ENCODE assay signal across 20 cellular contexts in the genomic region with DNA sequence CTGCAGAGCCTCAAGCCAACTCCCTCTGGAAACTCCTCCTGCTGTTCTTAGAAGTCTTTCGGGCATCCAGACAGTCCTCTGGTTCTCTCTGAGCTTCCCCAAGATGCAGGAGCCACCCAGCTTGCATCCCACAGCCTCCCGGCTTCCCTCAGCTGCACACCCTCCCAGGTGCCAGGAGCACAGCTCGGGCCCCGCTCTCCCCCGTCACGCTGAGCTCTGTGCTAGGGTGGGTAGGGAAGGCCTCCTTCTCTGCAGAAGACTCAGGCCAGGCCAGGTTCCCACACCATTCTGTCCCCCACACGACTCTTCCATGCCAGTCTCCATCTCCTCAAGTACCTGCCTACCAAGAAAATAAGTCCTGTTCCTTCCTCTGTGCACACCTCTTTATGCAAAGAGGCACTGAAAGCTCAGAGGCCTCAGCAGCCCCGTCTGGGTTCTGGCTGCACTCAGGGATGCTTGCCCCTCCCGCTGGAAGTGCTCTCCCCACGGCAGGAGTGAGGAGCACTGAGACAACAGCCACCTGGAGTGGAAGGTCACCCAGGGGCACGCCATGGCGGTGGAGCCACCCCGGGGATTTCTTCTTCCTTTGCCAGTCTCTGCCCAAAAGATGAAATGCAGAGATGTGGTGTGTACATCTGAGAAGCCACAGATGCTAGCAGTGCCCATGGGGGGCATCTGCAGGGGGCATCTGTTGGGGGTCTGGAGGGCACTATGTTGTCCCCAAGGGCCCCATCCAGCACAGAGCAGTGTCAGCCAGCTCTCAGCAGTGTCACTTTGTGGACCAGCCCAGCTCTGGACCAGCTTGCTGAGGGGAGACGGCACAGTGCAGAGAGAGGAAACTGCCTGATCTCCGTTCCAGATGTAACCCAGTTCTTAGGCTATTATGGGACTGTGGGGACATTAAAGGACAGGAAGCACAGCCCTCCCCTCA.
A peak's percentile ranks its signal among the peaks of the same experiment; 100 is the strongest.
DNase-seq lines count a peak whose midpoint lies in the region; ATAC-seq, FAIRE-seq and TF ChIP-seq lines count a peak whose summit lies in the region.
"Had no signal": no experiment of that assay in that cellular context is flagged by ENCODE, and none has a peak within 500 bp of the region (broad histone marks: within the 10 kb centered on the region; RNA-seq: fewer than 3 reads in every experiment).

No MANE protein-coding gene starts in this region.

- no peak overlapping the region for H3K27ac Mint-ChIP-seq in glutamatergic neuron (ENCODE audit: unreplicated experiment)
- H3K27ac Mint-ChIP-seq: H9 had no signal

- peak overlapping the region; percentile 62 for H3K23ac ChIP-seq in neuronal stem cell (ENCODE audit: low read depth, low read length, poor library complexity)

- no peaks in the 10 kb centered on the region for H3K79me1 ChIP-seq in neuronal stem cell (ENCODE audit: low read depth, low read length)

- H3K36me3 ChIP-seq in neuronal stem cell (replicated peaks in 1 of 2; ENCODE audit: control insufficient read depth in 2 of 2, insufficient read depth in 2 of 2, low read length in 2 of 2) (no peaks in the 10 kb centered on the region), vagina (no peaks in the 10 kb centered on the region)

- H2BK120ac ChIP-seq in neuronal stem cell (ENCODE audit: low read depth, low read length): peak overlapping the region; percentile 88

- H4K91ac ChIP-seq in neuronal stem cell (ENCODE audit: low read depth, low read length, poor library complexity): peak overlapping the region; percentile 88

- WGBS in neuronal stem cell (ENCODE audit: extremely low coverage in 2 of 2, insufficient read length in 2 of 2, insufficient replicate concordance in 1 of 2), 2 donors: no CpG with 5 or more reads among the region's 15 CpGs

- peak overlapping the region; percentile 95 for H2BK15ac ChIP-seq in neuronal stem cell (ENCODE audit: low read length)

- peak overlapping the region; percentile 98 for H3K14ac ChIP-seq in neuronal stem cell (ENCODE audit: low read length)

- peaks cover 0 to 17% of the 10 kb centered on the region in 2 donors for H3K4me1 ChIP-seq in neuronal stem cell (ENCODE audit: control insufficient read depth in 2 of 2, insufficient read depth in 1 of 2, low read depth in 1 of 2, low read length in 2 of 2)
- H3K4me1 ChIP-seq in vagina: no peaks in the 10 kb centered on the region

- H3K9me3 Mint-ChIP-seq in glutamatergic neuron (ENCODE audit: unreplicated experiment): peaks cover 13% of the 10 kb centered on the region

- H3K4me3 Mint-ChIP-seq in glutamatergic neuron (ENCODE audit: unreplicated experiment): peak overlapping the region; percentile 20
- H3K4me3 Mint-ChIP-seq: H9 had no signal

- no peak overlapping the region for H2AFZ ChIP-seq in neuronal stem cell (ENCODE audit: low read length)

- TF ChIP-seq CTCF in glutamatergic neuron (IDR thresholded peaks at IDR 0.05; ENCODE audit: partially characterized antibody, unreplicated experiment) (no peak), vagina (IDR thresholded peaks at IDR 0.05) (no peak)

- DNase-seq in left ventricle myocardium superior: no peak
- no peak for DNase-seq in Right ventricle myocardium superior
- no peak for DNase-seq in glutamatergic neuron
- no peak for DNase-seq in neuronal stem cell (ENCODE audit: low spot score)
- no peak for DNase-seq in KG1 (lab: John Stamatoyannopoulos, UW)
- no peak for DNase-seq in vagina (ENCODE audit: extremely low spot score in 2 of 2)
- DNase-seq in frontal cortex (ENCODE audit: low spot score in 2 of 2): no peak
- DNase-seq: C1 segment of cervical spinal cord; DND-41; H9; Kasumi-1; MM.1S; NCI-H1092 treated with DMSO at 0.1 percent for 48 hours; NCI-H1694 treated with DMSO at 0.1 percent for 48 hours; NK-92 treated with Interleukin-12 subunit alpha and Interleukin-12 subunit beta, amount 100 ng/mL, for 24 hours; RPMI8226 had no signal

- H3K36me3 Mint-ChIP-seq in glutamatergic neuron (ENCODE audit: unreplicated experiment): peaks cover 6% of the 10 kb centered on the region

- H3K4me3 ChIP-seq in neuronal stem cell (ENCODE audit: low read length in 2 of 2): no peak overlapping the region
- H3K4me3 ChIP-seq in vagina: no peak overlapping the region
- H3K4me3 ChIP-seq: GM12878 had no signal

- H3K4ac ChIP-seq in neuronal stem cell (ENCODE audit: low read length): peak overlapping the region; percentile 87

- H2BK12ac ChIP-seq in neuronal stem cell (ENCODE audit: low read length): peak overlapping the region; percentile 75

- H2AK5ac ChIP-seq in neuronal stem cell (ENCODE audit: low read depth, low read length): peak overlapping the region; percentile 97

- peaks cover 6% of the 10 kb centered on the region for H3K27me3 Mint-ChIP-seq in glutamatergic neuron (ENCODE audit: unreplicated experiment)

- no peak for FAIRE-seq in frontal cortex (lab: Jason Lieb, UNC)
- FAIRE-seq: A204.1, G401.6, GM12878, GM18507 had no signal

- intact Hi-C loops in left ventricle myocardium superior (cut with micrococcal nuclease): no loop called here
- intact Hi-C loops in Right ventricle myocardium superior (cut with DNase I): no loop called here
- intact Hi-C loops in vagina (cut with DNase I): no loop called here

- peak overlapping the region; percentile 94 for H3K18ac ChIP-seq in neuronal stem cell (ENCODE audit: low read length)

- H3K9ac ChIP-seq in neuronal stem cell (ENCODE audit: low read depth, low read length, poor library complexity): peak overlapping the region; percentile 74

- no peak for TF ChIP-seq POLR2A in vagina (IDR thresholded peaks at IDR 0.05)

- H4K8ac ChIP-seq in neuronal stem cell (ENCODE audit: low read depth, low read length): peak overlapping the region; percentile 54

- ATAC-seq in left ventricle myocardium superior: peak; percentile 26
- no peak for ATAC-seq in Right ventricle myocardium superior (ENCODE audit: poor library complexity)
- ATAC-seq: GM12878 had no signal

- H3K9me3 ChIP-seq in neuronal stem cell (replicated peaks in 1 of 2; ENCODE audit: control insufficient read depth in 2 of 2, insufficient read depth in 1 of 2, low read depth in 1 of 2, low read length in 2 of 2) (peaks cover 0 to 5% of the 10 kb centered on the region in 2 donors), vagina (no peaks in the 10 kb centered on the region)

- peak overlapping the region; percentile 45 for H3K27ac ChIP-seq in neuronal stem cell (replicated peaks; ENCODE audit: low read length)
- no peak overlapping the region for H3K27ac ChIP-seq in vagina

- H3K4me1 Mint-ChIP-seq in glutamatergic neuron (ENCODE audit: low read depth, unreplicated experiment): peaks cover 7% of the 10 kb centered on the region

- H3K27me3 ChIP-seq in neuronal stem cell (ENCODE audit: control insufficient read depth in 3 of 3, insufficient read depth in 3 of 3, low read depth in 1 of 3, low read length in 3 of 3) (peaks cover 0 to 4% (median 0%) of the 10 kb centered on the region in 3 experiments), vagina (no peaks in the 10 kb centered on the region)

- no peak overlapping the region for H3K4me2 ChIP-seq in neuronal stem cell (ENCODE audit: insufficient read depth, low read length, poor library complexity, severe bottlenecking)

- peak overlapping the region; percentile 97 for H2BK5ac ChIP-seq in neuronal stem cell (ENCODE audit: low read length)
